In genomic region chr19:56193981-56194380, GRCh38 we compare ENCODE assay signal across 12 cellular contexts. TPM values are rescaled to one million over a fixed set of nuclear protein-coding genes. Genes with fewer than 3 reads are reported as not detected.
"Had no signal": no experiment of that assay in that cellular context is flagged by ENCODE, and none has a peak within 500 bp of the region (broad histone marks: within the 10 kb centered on the region; RNA-seq: fewer than 3 reads in every experiment).

No MANE protein-coding gene starts in this region.

- H3K4me1 ChIP-seq: HAP-1 had no signal

- H3K4me1 Mint-ChIP-seq: GM23338, H9 had no signal

- H3K9ac ChIP-seq: GM23248 had no signal

- DNase-seq: GM23248, GOT3, H7, H9, HCEC 1CT, HFFc6 had no signal

- H3K4me2 ChIP-seq: GM23338 had no signal

- H3K4me3 Mint-ChIP-seq: GM23338, H9, HFFc6 had no signal

- ATAC-seq: GM23338, HCT116 had no signal

- H3K9me3 ChIP-seq: HAP-1 had no signal

- H3K36me3 ChIP-seq: HAP-1 had no signal

- FAIRE-seq: H1, H54 had no signal

- H3K27ac ChIP-seq: GM23248 had no signal

- H3K4me3 ChIP-seq: GM23248, GM23338, HAP-1 had no signal

- H2AFZ ChIP-seq: GM23248, GM23338 had no signal

RNA-seq across cellular contexts. Expression of gene ZSCAN5B, which starts 3.6 kb away (rescaled TPM):
- total RNA-seq: GM23248, H1, H7, H9 had no signal

RNA-seq across cellular contexts. Expression of gene ZSCAN5C, which starts 8.1 kb away (rescaled TPM):
- total RNA-seq: GM23248, GM23338, H1, H4, H7, H9, HFFc6 had no signal

RNA-seq across cellular contexts. Expression of gene GALP, which starts 18.2 kb away (rescaled TPM):
- total RNA-seq: GM23248, GM23338, H1, H7, H9, HFFc6 had no signal
